ENCODE assay signal across 26 cellular contexts in the genomic region with DNA sequence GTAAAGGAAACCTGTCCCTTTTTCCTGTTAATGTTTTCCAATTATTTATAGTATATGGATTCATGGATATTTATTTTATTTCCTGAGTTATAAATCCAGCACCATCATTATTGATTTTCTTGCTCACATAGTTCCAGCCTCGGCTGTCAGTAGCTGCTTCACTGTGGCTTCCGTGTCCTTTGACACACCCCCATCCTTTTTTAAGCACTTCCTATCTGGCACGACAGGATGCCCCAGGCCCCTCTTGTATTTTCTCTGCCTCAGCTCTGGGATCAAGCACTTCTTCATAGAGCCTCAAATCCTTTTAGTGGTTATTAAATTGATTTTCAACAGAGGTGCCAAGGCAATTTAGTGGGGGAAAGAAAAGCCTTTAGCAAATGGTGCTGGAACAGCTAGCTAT.
"Had no signal": no experiment of that assay in that cellular context is flagged by ENCODE, and none has a peak within 500 bp of the region (broad histone marks: within the 10 kb centered on the region; RNA-seq: fewer than 3 reads in every experiment).

No MANE protein-coding gene starts in this region.

- H3K4me3 ChIP-seq: esophagus muscularis mucosa, heart left ventricle, lower lobe of right lung, neural progenitor cell, psoas muscle, sigmoid colon, thoracic aorta had no signal

- H3K27me3 ChIP-seq: esophagus muscularis mucosa, foreskin keratinocyte, heart left ventricle, neural progenitor cell, sigmoid colon had no signal

- H3K4me1 ChIP-seq: esophagus muscularis mucosa, lower lobe of right lung, neural progenitor cell, parathyroid adenoma, psoas muscle, sigmoid colon had no signal

- H3K36me3 ChIP-seq: neural progenitor cell had no signal

- H3K27ac ChIP-seq: esophagus muscularis mucosa, foreskin keratinocyte, lower lobe of right lung, neural progenitor cell, parathyroid adenoma, psoas muscle, thoracic aorta had no signal

- H3K4me3 Mint-ChIP-seq: activated naive CD4-positive, alpha-beta T cell treated with anti-CD3 and anti-CD28 coated beads for 36 hours; natural killer cell; neural progenitor cell; stimulated activated effector memory CD8-positive, alpha-beta T cell treated with anti-CD3 and anti-CD28 coated beads, Interleukin-12 subunit alpha, Interleukin-12 subunit beta, amount 100 ng/mL, for 72 hours; stimulated activated naive CD8-positive, alpha-beta T cell treated with anti-CD3 and anti-CD28 coated beads, Interleukin-15, Interleukin-2, amounts not matched to agents 100 ng/mL and 50 ng/mL, for 24 hours; WTC11 had no signal

- DNase-seq: activated CD8-positive, alpha-beta memory T cell treated with anti-CD3 and anti-CD28 coated beads for 24 hours; activated effector memory CD4-positive, alpha-beta T cell treated with Interleukin-2 at 50 U/mL for 16 hours; activated naive CD4-positive, alpha-beta T cell treated with anti-CD3 and anti-CD28 coated beads for 36 hours; amniotic stem cell; caudate nucleus; cortex of kidney; foreskin keratinocyte; lower lobe of right lung; mesendoderm; natural killer cell; occipital lobe; psoas muscle; sigmoid colon; small intestine; stimulated activated CD4-positive, alpha-beta T cell treated with anti-CD3 and anti-CD28 coated beads, Interleukin-4, amount 100 ng/mL, for 24 hours; T-helper 1 cell; trophoblast cell had no signal

- H3K27me3 Mint-ChIP-seq: stimulated activated naive CD8-positive, alpha-beta T cell treated with anti-CD3 and anti-CD28 coated beads, Interleukin-15, Interleukin-2, amounts not matched to agents 100 ng/mL and 50 ng/mL, for 24 hours had no signal

- ATAC-seq: foreskin keratinocyte; left lobe of liver; lower lobe of right lung; natural killer cell; psoas muscle; stimulated activated effector memory CD8-positive, alpha-beta T cell treated with anti-CD3 and anti-CD28 coated beads, Interleukin-12 subunit alpha, Interleukin-12 subunit beta, amount 100 ng/mL, for 72 hours; WTC11 had no signal

- H3K27ac Mint-ChIP-seq: activated naive CD4-positive, alpha-beta T cell treated with anti-CD3 and anti-CD28 coated beads for 36 hours; natural killer cell; neural progenitor cell; stimulated activated effector memory CD8-positive, alpha-beta T cell treated with anti-CD3 and anti-CD28 coated beads, Interleukin-12 subunit alpha, Interleukin-12 subunit beta, amount 100 ng/mL, for 72 hours; stimulated activated naive CD8-positive, alpha-beta T cell treated with anti-CD3 and anti-CD28 coated beads, Interleukin-15, Interleukin-2, amounts not matched to agents 100 ng/mL and 50 ng/mL, for 24 hours; WTC11 had no signal

- H3K4me1 Mint-ChIP-seq: WTC11 had no signal

- H3K9me3 ChIP-seq: esophagus muscularis mucosa, heart left ventricle, lower lobe of right lung, psoas muscle, sigmoid colon, thoracic aorta had no signal
